Comparison of ENCODE assay signal across 16 cellular contexts in the genomic region with DNA sequence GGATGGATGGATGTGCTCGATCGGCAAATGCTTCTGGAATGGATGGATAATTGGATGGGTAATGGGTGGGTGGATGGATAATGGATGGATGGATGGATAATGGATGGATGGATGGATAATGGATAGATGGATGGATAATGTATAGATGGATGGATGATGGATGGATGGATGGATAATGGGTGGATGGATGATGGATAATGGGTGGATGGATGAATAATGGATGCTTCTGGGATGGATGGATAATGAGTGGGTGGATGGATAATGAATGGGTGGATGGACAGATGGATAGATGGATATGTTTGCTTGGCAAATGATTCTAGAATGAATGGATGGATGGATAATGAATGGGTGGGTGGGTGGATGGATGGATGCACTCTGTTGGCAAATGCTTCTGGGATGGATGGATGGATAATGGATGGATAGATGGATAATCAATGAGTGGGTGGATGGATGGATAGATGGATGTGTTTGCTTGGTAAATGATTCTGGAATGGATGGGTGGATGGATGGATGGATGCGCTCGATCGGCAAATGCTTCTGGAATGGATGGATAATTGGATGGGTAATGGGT. TPM values are rescaled to one million over a fixed set of nuclear protein-coding genes. Genes with fewer than 3 reads are reported as not detected.
A peak's percentile ranks its signal among the peaks of the same experiment; 100 is the strongest.
DNase-seq lines count a peak whose midpoint lies in the region; ATAC-seq and TF ChIP-seq lines count a peak whose summit lies in the region.
"Had no signal": no experiment of that assay in that cellular context is flagged by ENCODE, and none has a peak within 500 bp of the region (broad histone marks: within the 10 kb centered on the region; RNA-seq: fewer than 3 reads in every experiment).

No MANE protein-coding gene starts in this region.

- H3K9me3 Mint-ChIP-seq in MCF 10A (ENCODE audit: unreplicated experiment): peaks cover 9% of the 10 kb centered on the region
- no peaks in the 10 kb centered on the region for H3K9me3 Mint-ChIP-seq in memory B cell
- no peaks in the 10 kb centered on the region for H3K9me3 Mint-ChIP-seq in activated CD8-positive, alpha-beta T cell treated with anti-CD3 and anti-CD28 coated beads for 36 hours

- H3K36me3 Mint-ChIP-seq in MCF 10A (ENCODE audit: insufficient read depth, unreplicated experiment) (peaks cover 39% of the 10 kb centered on the region), T-helper 17 cell (ENCODE audit: low read depth) (peaks cover 5% of the 10 kb centered on the region), memory B cell (peaks cover 12% of the 10 kb centered on the region)
- H3K36me3 Mint-ChIP-seq in activated CD8-positive, alpha-beta T cell treated with anti-CD3 and anti-CD28 coated beads for 36 hours (ENCODE audit: low read depth): peaks cover 40% of the 10 kb centered on the region

- peak overlapping the region; percentile 17 for H3K27ac Mint-ChIP-seq in MCF 10A (ENCODE audit: low read depth, unreplicated experiment)
- no peak overlapping the region for H3K27ac Mint-ChIP-seq in T-helper 17 cell
- peak overlapping the region; percentile 19 for H3K27ac Mint-ChIP-seq in memory B cell
- H3K27ac Mint-ChIP-seq in activated CD8-positive, alpha-beta T cell treated with anti-CD3 and anti-CD28 coated beads for 36 hours: no peak overlapping the region

- 95% methylated on average over 5 of the region's 5 CpGs for WGBS in mammary epithelial cell (ENCODE audit: low coverage, missing lambda C conversion rate)
- 97 to 98% methylated on average over 5 of the region's 5 CpGs for WGBS in aorta, 2 donors

- H3K4me3 ChIP-seq in mammary epithelial cell (replicated peaks in 1 of 3; ENCODE audit: insufficient read depth in 1 of 3, low read depth in 2 of 3, low read length in 3 of 3) (no peak overlapping the region), aorta (ENCODE audit: low read length in 2 of 2) (no peak overlapping the region)
- H3K4me3 ChIP-seq: right atrium auricular region had no signal

- H3K4me3 Mint-ChIP-seq in MCF 10A (ENCODE audit: unreplicated experiment): no peak overlapping the region
- peak overlapping the region; percentile 46 for H3K4me3 Mint-ChIP-seq in T-helper 17 cell
- H3K4me3 Mint-ChIP-seq in memory B cell: peak overlapping the region; percentile 22
- no peak overlapping the region for H3K4me3 Mint-ChIP-seq in activated CD8-positive, alpha-beta T cell treated with anti-CD3 and anti-CD28 coated beads for 36 hours

- H3K9ac ChIP-seq in mammary epithelial cell (ENCODE audit: insufficient read depth, low read length): no peak overlapping the region

- H3K27me3 Mint-ChIP-seq in MCF 10A (ENCODE audit: insufficient read depth, unreplicated experiment) (no peaks in the 10 kb centered on the region), T-helper 17 cell (no peaks in the 10 kb centered on the region), memory B cell (no peaks in the 10 kb centered on the region)
- no peaks in the 10 kb centered on the region for H3K27me3 Mint-ChIP-seq in activated CD8-positive, alpha-beta T cell treated with anti-CD3 and anti-CD28 coated beads for 36 hours

- H3K4me1 Mint-ChIP-seq in MCF 10A (ENCODE audit: insufficient read depth, unreplicated experiment) (peaks cover 27% of the 10 kb centered on the region), T-helper 17 cell (peaks cover 32% of the 10 kb centered on the region), memory B cell (peaks cover 26% of the 10 kb centered on the region)
- H3K4me1 Mint-ChIP-seq in activated CD8-positive, alpha-beta T cell treated with anti-CD3 and anti-CD28 coated beads for 36 hours (ENCODE audit: low read depth): peaks cover 28% of the 10 kb centered on the region

- POLR2A ChIA-PET in MCF 10A (lab: Yijun Ruan, JAX): no interaction called here
- POLR2A ChIA-PET in activated CD8-positive, alpha-beta T cell treated with anti-CD3 and anti-CD28 coated beads for 36 hours (lab: Charles Lee): no interaction called here

- TF ChIP-seq CTCF in MCF 10A (IDR thresholded peaks at IDR 0.05; ENCODE audit: unreplicated experiment) (no peak), mammary epithelial cell (conservative IDR thresholded peaks at IDR 0.05 in 1 of 2, IDR thresholded peaks at IDR 0.05 in 1 of 2; ENCODE audit: extremely low read depth in 1 of 2, insufficient read depth in 1 of 2, low read depth in 1 of 2, low read length in 2 of 2) (no peak), GM13976 (IDR thresholded peaks at IDR 0.05; ENCODE audit: borderline replicate concordance, control extremely low read depth, extremely low read depth, insufficient read depth, missing control alignments) (no peak)
- TF ChIP-seq CTCF in activated CD8-positive, alpha-beta T cell treated with anti-CD3 and anti-CD28 coated beads for 36 hours (IDR thresholded peaks at IDR 0.05): no peak

- H3K79me2 ChIP-seq in mammary epithelial cell (ENCODE audit: insufficient read depth, low read length): peaks cover 51% of the 10 kb centered on the region

- no peaks in the 10 kb centered on the region for H3K36me3 ChIP-seq in mammary epithelial cell (ENCODE audit: insufficient read depth, low read length)
- H3K36me3 ChIP-seq in aorta (ENCODE audit: control insufficient read depth in 1 of 2, insufficient read depth in 2 of 2, low read length in 1 of 2): no peaks in the 10 kb centered on the region

- ATAC-seq in T-helper 17 cell (no peak), memory B cell (ENCODE audit: low read depth) (no peak), aorta (ENCODE audit: low FRiP score) (no peak)
- no peak for ATAC-seq in activated CD8-positive, alpha-beta T cell treated with anti-CD3 and anti-CD28 coated beads for 36 hours
- ATAC-seq: left lobe of liver had no signal

- H3K4me2 ChIP-seq in mammary epithelial cell (ENCODE audit: insufficient read depth, low read depth, low read length): no peak overlapping the region

- no peaks in the 10 kb centered on the region for H3K9me3 ChIP-seq in mammary epithelial cell (replicated peaks; ENCODE audit: insufficient read depth, low read length)
- no peaks in the 10 kb centered on the region for H3K9me3 ChIP-seq in T-helper 17 cell (ENCODE audit: control insufficient read depth, low read length, poor library complexity, severe bottlenecking)
- H3K9me3 ChIP-seq in aorta (ENCODE audit: control insufficient read depth, low read length): no peaks in the 10 kb centered on the region
- H3K9me3 ChIP-seq: right atrium auricular region had no signal

- dilution Hi-C loops in mammary epithelial cell (cut with HindIII; ENCODE audit: low sequenced_read_pairs): no loop called here

- no peak overlapping the region for H2AFZ ChIP-seq in mammary epithelial cell (ENCODE audit: low read depth, low read length)

- in situ Hi-C loops in mammary epithelial cell (cut with MboI; ENCODE audit: low sequenced_read_pairs in 2 of 2) (no loop called here), GM13976 (cut with MboI; ENCODE audit: low sequenced_read_pairs, unreplicated experiment) (no loop called here)

- CTCF ChIA-PET in MCF 10A (lab: Yijun Ruan, JAX) (no interaction called here), mammary epithelial cell (lab: Charles Lee; ENCODE audit: low non-redundant PET) (no interaction called here)
- CTCF ChIA-PET in activated CD8-positive, alpha-beta T cell treated with anti-CD3 and anti-CD28 coated beads for 36 hours (lab: Charles Lee): no interaction called here

- no peaks in the 10 kb centered on the region for H3K27me3 ChIP-seq in mammary epithelial cell (ENCODE audit: insufficient read depth, low read length)
- no peaks in the 10 kb centered on the region for H3K27me3 ChIP-seq in aorta (ENCODE audit: control insufficient read depth in 1 of 2, insufficient read depth in 2 of 2, low read length in 1 of 2)
- H3K27me3 ChIP-seq: brain microvascular endothelial cell, right atrium auricular region had no signal

- H4K20me1 ChIP-seq in mammary epithelial cell (ENCODE audit: insufficient read depth, low read length): no peaks in the 10 kb centered on the region

- no TSS peak for BruUV-seq in MCF 10A (replicated peaks; lab: Mats Ljungman, UMichigan)
- BruUV-seq in mammary epithelial cell (replicated peaks; lab: Mats Ljungman, UMichigan): no TSS peak

- H3K4me1 ChIP-seq in mammary epithelial cell (ENCODE audit: insufficient read depth, low read length) (peaks cover 9% of the 10 kb centered on the region), aorta (ENCODE audit: control insufficient read depth in 1 of 2, insufficient read depth in 2 of 2, low read length in 2 of 2) (no peaks in the 10 kb centered on the region)

- H3K27ac ChIP-seq in mammary epithelial cell (ENCODE audit: insufficient read depth, low read depth, low read length) (no peak overlapping the region), aorta (ENCODE audit: low read depth in 1 of 2, low read length in 2 of 2) (no peak overlapping the region)
- H3K27ac ChIP-seq: brain microvascular endothelial cell, right atrium auricular region had no signal

- intact Hi-C loops in MCF 10A (cut with micrococcal nuclease): loop anchor here (10.0 kb wide), 1 partner anchor 151 kb away; no protein-coding TSS in a partner anchor
- intact Hi-C loops in mammary epithelial cell (cut with micrococcal nuclease): no loop called here
- intact Hi-C loops in aorta (cut with DNase I): loop anchor here in 1 of 2 donors (5.0 kb wide), 1 partner anchor 42 kb away; no protein-coding TSS in a partner anchor
- intact Hi-C loops in activated CD8-positive, alpha-beta T cell treated with anti-CD3 and anti-CD28 coated beads for 36 hours (cut with micrococcal nuclease): no loop called here

- DNase-seq in MCF 10A (ENCODE audit: unreplicated experiment) (no peak), mammary epithelial cell (no peak), T-helper 17 cell (no peak), memory B cell (ENCODE audit: low spot score in 2 of 2) (no peak), aorta (peak; percentile 4 to 5), GM13976 (ENCODE audit: low spot score) (no peak), H4 (ENCODE audit: low spot score) (no peak)
- no peak for DNase-seq in activated CD8-positive, alpha-beta T cell treated with anti-CD3 and anti-CD28 coated beads for 36 hours
- DNase-seq: activated effector memory CD4-positive, alpha-beta T cell treated with Interleukin-2 at 50 U/mL for 16 hours; brain microvascular endothelial cell; dermis blood vessel endothelial cell; NCI-H2081 treated with DMSO at 0.1 percent for 48 hours; trophoblast cell had no signal

RNA-seq across cellular contexts. Expression of gene SLC25A6, which starts 3.8 kb away (rescaled TPM):
- total RNA-seq in MCF 10A (2022): 319 and 463 TPM in 2 replicates
- total RNA-seq in mammary epithelial cell: 100 to 1,000 TPM; 215 to 270 TPM
- polyA plus RNA-seq in mammary epithelial cell: 386 TPM
- polyA minus RNA-seq in mammary epithelial cell: 83.2 TPM
- 100 to 1,000 TPM; 314 to 329 TPM for total RNA-seq in T-helper 17 cell
- 100 to 1,000 TPM; 207 to 212 TPM for total RNA-seq in aorta
- 100 to 1,000 TPM; 316 to 348 TPM for polyA plus RNA-seq in aorta
- 100 to 1,000 TPM; 460 to 476 TPM for total RNA-seq in activated CD8-positive, alpha-beta T cell treated with anti-CD3 and anti-CD28 coated beads for 36 hours
- 245 and 252 TPM in 2 replicates for total RNA-seq in H4 (2014; rRNA removed; shearing (Covaris generic))

RNA-seq across cellular contexts. Expression of gene ASMTL, which starts 57.0 kb away (rescaled TPM):
- total RNA-seq in MCF 10A (2022) (16.5 and 20.6 TPM in 2 replicates), mammary epithelial cell (10 to 100 TPM in 1 of 2 donors, 1 to 10 TPM in 1; 9.1 to 13.7 TPM), T-helper 17 cell (10 to 100 TPM; 33.8 to 34.6 TPM), aorta (10 to 100 TPM; 31.3 to 32.3 TPM)
- polyA plus RNA-seq in mammary epithelial cell (10.9 TPM), aorta (10 to 100 TPM; 26.7 to 56.1 TPM)
- polyA minus RNA-seq in mammary epithelial cell: 9.4 TPM
- 10 to 100 TPM; 55.8 to 57.2 TPM for total RNA-seq in activated CD8-positive, alpha-beta T cell treated with anti-CD3 and anti-CD28 coated beads for 36 hours
- 0.72 and 5.0 TPM in 2 replicates for total RNA-seq in H4 (2014; rRNA removed; shearing (Covaris generic))

RNA-seq across cellular contexts. Expression of gene IL3RA, which starts 59.1 kb away (rescaled TPM):
- total RNA-seq in MCF 10A (2022): not detected in 2 replicates
- not detected for total RNA-seq in mammary epithelial cell
- polyA plus RNA-seq in mammary epithelial cell: not detected
- polyA minus RNA-seq in mammary epithelial cell: not detected
- total RNA-seq in T-helper 17 cell: 1 to 10 TPM in 1 of 2 donors, under 1 TPM in 1; 0.60 to 2.8 TPM
- total RNA-seq in aorta: 10 to 100 TPM in 1 of 2 donors, 1 to 10 TPM in 1; 6.3 to 21.9 TPM
- under 1 TPM in 1 of 2 donors, not detected in 1; 0.95 TPM for polyA plus RNA-seq in aorta
- not detected for total RNA-seq in activated CD8-positive, alpha-beta T cell treated with anti-CD3 and anti-CD28 coated beads for 36 hours
- total RNA-seq in H4 (2014; rRNA removed; shearing (Covaris generic)): 0.72 and 1.1 TPM in 2 replicates
- total RNA-seq: RPMI7951 had no signal

Comparison
In these comparisons a context has a peak if more than half of its experiments do, and no peak if none do; other contexts are left out.
1. DNase-seq: peak in aorta (2 of 2); none in MCF 10A (single experiment), mammary epithelial cell (single experiment), T-helper 17 cell (0 of 3), memory B cell (0 of 2), GM13976 (single experiment), activated CD8-positive, alpha-beta T cell treated with anti-CD3 and anti-CD28 coated beads for 36 hours (single experiment) and H4 (single experiment).
2. H3K27ac Mint-ChIP-seq: peak in MCF 10A (single experiment) and memory B cell (single experiment); none in T-helper 17 cell (single experiment) and activated CD8-positive, alpha-beta T cell treated with anti-CD3 and anti-CD28 coated beads for 36 hours (single experiment).
3. H3K4me3 Mint-ChIP-seq: peak in T-helper 17 cell (single experiment) and memory B cell (single experiment); none in MCF 10A (single experiment) and activated CD8-positive, alpha-beta T cell treated with anti-CD3 and anti-CD28 coated beads for 36 hours (single experiment).